5 cellular contexts compared by ENCODE assay signal in genomic region chr2:139359818-139360217, GRCh38.
"Had no signal": no experiment of that assay in that cellular context is flagged by ENCODE, and none has a peak within 500 bp of the region (broad histone marks: within the 10 kb centered on the region; RNA-seq: fewer than 3 reads in every experiment).

No MANE protein-coding gene starts in this region.

- ATAC-seq: HepG2, K562 had no signal

- H3K4me3 ChIP-seq: K562 had no signal

- DNase-seq: IMR-90, KBM-7, KG1 had no signal
